In the genomic region with DNA sequence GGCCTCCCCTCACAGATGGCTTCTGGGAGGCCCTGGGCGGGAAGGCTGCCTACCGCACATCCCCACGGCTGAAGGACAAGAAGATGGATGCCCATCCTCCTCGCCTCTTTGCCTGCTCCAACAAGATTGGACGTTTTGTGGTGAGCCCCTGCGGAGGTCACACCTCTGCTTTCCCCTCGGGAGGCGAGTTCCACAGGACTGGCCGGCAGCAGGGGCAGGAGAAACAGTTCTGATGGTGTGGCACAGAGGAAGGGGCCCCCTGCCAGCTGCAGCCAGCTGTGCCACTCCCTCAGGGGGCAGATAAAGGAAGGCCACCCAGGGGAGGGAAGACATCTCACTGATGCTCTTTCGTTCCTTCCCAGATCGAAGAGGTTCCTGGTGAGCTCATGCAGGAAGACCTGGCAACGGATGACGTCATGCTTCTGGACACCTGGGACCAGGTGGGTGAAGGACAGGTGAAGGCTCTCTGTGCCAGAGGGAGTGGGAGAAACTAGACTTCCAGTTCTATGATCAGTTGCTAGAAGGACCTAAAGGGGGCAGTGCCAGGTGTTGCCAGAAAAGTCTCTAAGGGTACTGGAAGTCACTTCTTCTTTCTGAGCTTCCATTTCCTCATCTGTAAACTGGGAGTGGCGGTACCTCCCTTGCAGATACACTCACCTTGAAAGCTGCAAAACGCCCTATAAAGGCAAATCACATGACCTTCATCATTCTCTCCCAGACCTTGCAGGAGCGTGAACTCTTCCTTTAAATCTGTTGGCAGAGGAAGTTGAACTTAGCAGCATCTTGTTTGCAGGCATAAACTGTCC, we compare ENCODE assay signal across 19 cellular contexts. TPM values are rescaled to one million over a fixed set of nuclear protein-coding genes. Genes with fewer than 3 reads are reported as not detected.
A peak's percentile ranks its signal among the peaks of the same experiment; 100 is the strongest.
DNase-seq lines count a peak whose midpoint lies in the region; ATAC-seq, FAIRE-seq and TF ChIP-seq lines count a peak whose summit lies in the region.
"Had no signal": no experiment of that assay in that cellular context is flagged by ENCODE, and none has a peak within 500 bp of the region (broad histone marks: within the 10 kb centered on the region; RNA-seq: fewer than 3 reads in every experiment).

No MANE protein-coding gene starts in this region.

- no peaks in the 10 kb centered on the region for H3F3A ChIP-seq in Loucy (ENCODE audit: low read depth)

- peak; percentile 32 for TF ChIP-seq CTCF in Loucy (conservative IDR thresholded peaks at IDR 0.05; ENCODE audit: low read length)
- no peak for TF ChIP-seq CTCF in esophagus muscularis mucosa (IDR thresholded peaks at IDR 0.05)

- intact Hi-C loops in esophagus muscularis mucosa (cut with DNase I): no loop called here

- WGBS in esophagus muscularis mucosa: 89% methylated on average over 11 of the region's 16 CpGs

- ATAC-seq in GM19467 (IDR thresholded peaks at IDR 0.05; ENCODE audit: unreplicated experiment) (no peak), GM18907 (IDR thresholded peaks at IDR 0.05; ENCODE audit: unreplicated experiment) (no peak)

- TF ChIP-seq EP300 in esophagus muscularis mucosa (IDR thresholded peaks at IDR 0.05): no peak

- no peak overlapping the region for H3K4me2 ChIP-seq in Loucy (ENCODE audit: low read depth, low read length, poor library complexity, severe bottlenecking)
- H3K4me2 ChIP-seq: KMS-11 had no signal

- H3K4me1 ChIP-seq in Loucy (ENCODE audit: insufficient read depth, low read length, poor library complexity, severe bottlenecking) (no peaks in the 10 kb centered on the region), esophagus muscularis mucosa (peaks cover 52 to 94% (median 93%) of the 10 kb centered on the region in 4 donors)

- H3K27ac ChIP-seq in esophagus muscularis mucosa (replicated peaks in 1 of 4): peak overlapping the region; percentile 87 to 99 (median 92)
- peak overlapping the region in 11 of 21 experiments; percentile 20 to 92 (median 50) for H3K27ac ChIP-seq in skin epidermis
- H3K27ac ChIP-seq: KMS-11 had no signal

- FAIRE-seq in GM12891 (lab: Jason Lieb, UNC): no peak
- FAIRE-seq: colon had no signal

- no peaks in the 10 kb centered on the region for H3K9me2 ChIP-seq in Loucy (replicated peaks; ENCODE audit: low read depth, low read length)

- H3K9ac ChIP-seq in Loucy (ENCODE audit: low read depth, low read length, poor library complexity, severe bottlenecking): no peak overlapping the region
- H3K9ac ChIP-seq: KMS-11 had no signal

- TF ChIP-seq POLR2A in GM12891 (IDR thresholded peaks at IDR 0.05; ENCODE audit: low read depth, low read length) (no peak), esophagus muscularis mucosa (IDR thresholded peaks at IDR 0.05; ENCODE audit: low read depth) (no peak)

- no peak overlapping the region for H2AFZ ChIP-seq in Loucy (ENCODE audit: low read length)

- DNase-seq in GM12891 (ENCODE audit: insufficient read length, low spot score) (no peak), esophagus muscularis mucosa (ENCODE audit: extremely low spot score) (no peak), DMS79 treated with DMSO at 0.1 percent for 48 hours (lab: John Stamatoyannopoulos, UW) (no peak)
- DNase-seq in stimulated activated CD4-positive, alpha-beta T cell treated with anti-CD3 and anti-CD28 coated beads, Interleukin-4, amount 100 ng/mL, for 4 hours: no peak
- DNase-seq: activated CD4-positive, alpha-beta T cell treated with anti-CD3 and anti-CD28 coated beads for 1 hour; activated T-cell treated with anti-CD3 and anti-CD28 coated beads for 4 hours; BE2C; DND-41; NCI-H1694; NCI-H526; Peyer's patch; T-helper 1 cell had no signal

- H3K4me3 ChIP-seq in Loucy (ENCODE audit: low read length, poor library complexity, severe bottlenecking) (no peak overlapping the region), esophagus muscularis mucosa (no peak overlapping the region), skin epidermis (no peak overlapping the region)
- H3K4me3 ChIP-seq: lung, Peyer's patch had no signal

- peaks cover 4% of the 10 kb centered on the region; the same call in 1 of the 2 replicates for H3K36me3 ChIP-seq in Loucy (ENCODE audit: insufficient read depth, low read length)
- H3K36me3 ChIP-seq in esophagus muscularis mucosa: peaks cover 86 to 100% (median 96%) of the 10 kb centered on the region in 4 donors
- H3K36me3 ChIP-seq: BE2C had no signal

- no peaks in the 10 kb centered on the region for H3K79me2 ChIP-seq in Loucy (ENCODE audit: insufficient read depth, low read length)

- no peaks in the 10 kb centered on the region for H4K20me1 ChIP-seq in Loucy (ENCODE audit: insufficient read depth, low read length, poor library complexity, severe bottlenecking)

- no peaks in the 10 kb centered on the region for H3K9me3 ChIP-seq in Loucy (ENCODE audit: insufficient read depth, low read depth, low read length)
- no peaks in the 10 kb centered on the region for H3K9me3 ChIP-seq in esophagus muscularis mucosa
- H3K9me3 ChIP-seq: BE2C, Peyer's patch had no signal

- H3K27me3 ChIP-seq in Loucy (ENCODE audit: insufficient read depth, low read length, poor library complexity, severe bottlenecking): no peaks in the 10 kb centered on the region
- H3K27me3 ChIP-seq in esophagus muscularis mucosa: no peaks in the 10 kb centered on the region
- H3K27me3 ChIP-seq: BE2C, Peyer's patch had no signal

TF ChIP-seq in GM12891, 5 proteins besides CTCF, POLR2A, EP300 and RAD21:
- TF ChIP-seq POU2F2 (IDR thresholded peaks at IDR 0.05; ENCODE audit: low read depth, low read length): no peak
- TF ChIP-seq POLR2AphosphoS5 (IDR thresholded peaks at IDR 0.05; ENCODE audit: low read depth, low read length): no peak
- TF ChIP-seq SPI1 (IDR thresholded peaks at IDR 0.05; ENCODE audit: low read depth, low read length): 0 out of 2 replicates have a peak, but pooled peaks have one; percentile 28
TF ChIP-seq in GM12891: peak in this region for 1.

RNA-seq across cellular contexts. Expression of a gene that starts 41.0 kb away (rescaled TPM):
- polyA plus RNA-seq in GM12891 (2012; ENCODE audit: low read depth, missing spikeins): 9.7 TPM
- total RNA-seq in esophagus muscularis mucosa: 100 to 1,000 TPM; 250 to 554 (median 444) TPM
